In genomic region chr22:20904008-20904979, GRCh38 we compare ENCODE assay signal across 2 cellular contexts.
TF ChIP-seq lines count a peak whose summit lies in the region.

No MANE protein-coding gene starts in this region.

TF ChIP-seq in Ishikawa, 13 proteins besides CTCF, POLR2A, EP300 and RAD21:
- TF ChIP-seq CEBPB (IDR thresholded peaks at IDR 0.05) (peak; percentile 69; the same call in 1 of the 2 replicates), MAX (IDR thresholded peaks at IDR 0.05) (no peak)

TF ChIP-seq in K562, 482 proteins besides CTCF, POLR2A, EP300 and RAD21 (continues in another document):
- TF ChIP-seq ZNF644 (tag; IDR thresholded peaks at IDR 0.05; ENCODE audit: low read depth) (no peak), ETS2 (tag; IDR thresholded peaks at IDR 0.05; ENCODE audit: borderline replicate concordance, poor library complexity, severe bottlenecking) (no peak), RBBP5 (IDR thresholded peaks at IDR 0.05; ENCODE audit: borderline replicate concordance, insufficient read depth, low read length, poor library complexity, severe bottlenecking) (no peak), NCOR1 (IDR thresholded peaks at IDR 0.05) (no peak), TGIF2 (CRISPR knock-in tag; IDR thresholded peaks at IDR 0.05) (no peak), ZNF274 (IDR thresholded peaks at IDR 0.05; ENCODE audit: borderline replicate concordance, low read depth, low read length) (no peak), SMARCE1 (IDR thresholded peaks at IDR 0.05) (peak; percentile 71; the same call in 1 of the 2 replicates), DIDO1 (tag; IDR thresholded peaks at IDR 0.05; ENCODE audit: low read depth) (no peak), BHLHE40 (IDR thresholded peaks at IDR 0.05; ENCODE audit: low read length) (peak; percentile 3; the same call in 1 of the 2 replicates), XRCC4 (IDR thresholded peaks at IDR 0.05; ENCODE audit: extremely low read depth, insufficient read depth, insufficient read length) (no peak), PHB2 (IDR thresholded peaks at IDR 0.05; ENCODE audit: low read depth) (no peak), HMG20B (CRISPR knock-in tag; IDR thresholded peaks at IDR 0.05) (no peak), C11orf30 (IDR thresholded peaks at IDR 0.05; ENCODE audit: low read depth) (no peak), SNAPC5 (CRISPR knock-in tag; IDR thresholded peaks at IDR 0.05) (no peak), JUND (IDR thresholded peaks at IDR 0.05; ENCODE audit: borderline replicate concordance, low read depth, low read length) (peak; percentile 89), JUND (tag; IDR thresholded peaks at IDR 0.05; ENCODE audit: borderline replicate concordance, low read depth, low read length) (peak; percentile 84; the same call in 2 of the 3 replicates), SMAD4 (CRISPR knock-in tag; conservative IDR thresholded peaks at IDR 0.05) (0 out of 2 replicates have a peak, but pooled peaks have one; percentile 27), PTRF (tag; IDR thresholded peaks at IDR 0.05) (no peak), ZC3H4 (CRISPR knock-in tag; IDR thresholded peaks at IDR 0.05; ENCODE audit: borderline replicate concordance) (0 out of 2 replicates have a peak, but pooled peaks have one; percentile 73), ELK1 (CRISPR knock-in tag; IDR thresholded peaks at IDR 0.05) (no peak), XRCC3 (IDR thresholded peaks at IDR 0.05) (no peak), KDM5B (IDR thresholded peaks at IDR 0.05; ENCODE audit: insufficient replicate concordance, low read depth, low read length) (no peak), SRF (CRISPR knock-in tag; IDR thresholded peaks at IDR 0.05) (no peak), ZBTB9 (CRISPR knock-in tag; IDR thresholded peaks at IDR 0.05) (no peak), ZSCAN29 (IDR thresholded peaks at IDR 0.05) (no peak), RFX7 (CRISPR knock-in tag; IDR thresholded peaks at IDR 0.05) (no peak), CHD2 (IDR thresholded peaks at IDR 0.05; ENCODE audit: low read depth, low read length) (no peak), ZNF79 (CRISPR knock-in tag; IDR thresholded peaks at IDR 0.05; ENCODE audit: low read depth) (no peak), CREB1 (IDR thresholded peaks at IDR 0.05) (no peak), CREB1 (CRISPR knock-in tag; IDR thresholded peaks at IDR 0.05) (0 out of 2 replicates have a peak, but pooled peaks have one; percentile 34), ZNF224 (CRISPR knock-in tag; IDR thresholded peaks at IDR 0.05) (no peak), MCM7 (IDR thresholded peaks at IDR 0.05) (no peak; a peak in 1 of 4 replicates), GATAD2A (IDR thresholded peaks at IDR 0.05) (no peak), USF1 (CRISPR knock-in tag; IDR thresholded peaks at IDR 0.05) (no peak), KDM1A (IDR thresholded peaks at IDR 0.05) (peak; percentile 29 to 34; a peak in 2 of 4 replicates), MEIS2 (IDR thresholded peaks at IDR 0.05; ENCODE audit: partially characterized antibody) (no peak), NR2C2 (CRISPR knock-in tag; IDR thresholded peaks at IDR 0.05) (no peak), NR2C2 (tag; IDR thresholded peaks at IDR 0.05) (peak; percentile 75), SAFB2 (IDR thresholded peaks at IDR 0.05; ENCODE audit: borderline replicate concordance, low read depth, low read length, severe bottlenecking) (no peak), NCOA6 (IDR thresholded peaks at IDR 0.05) (no peak), ZNF197 (CRISPR knock-in tag; IDR thresholded peaks at IDR 0.05; ENCODE audit: low read depth) (no peak), ATF2 (CRISPR knock-in tag; IDR thresholded peaks at IDR 0.05) (no peak), NUFIP1 (IDR thresholded peaks at IDR 0.05; ENCODE audit: partially characterized antibody) (no peak), NFRKB (IDR thresholded peaks at IDR 0.05; ENCODE audit: low read depth) (no peak), ZFPM2 (CRISPR knock-in tag; IDR thresholded peaks at IDR 0.05) (no peak), ATF6 (CRISPR knock-in tag; IDR thresholded peaks at IDR 0.05) (no peak), ARHGAP35 (IDR thresholded peaks at IDR 0.05; ENCODE audit: partially characterized antibody) (no peak), LARP7 (IDR thresholded peaks at IDR 0.05) (no peak), KLF6 (CRISPR knock-in tag; IDR thresholded peaks at IDR 0.05; ENCODE audit: borderline replicate concordance) (no peak), TSHZ1 (CRISPR knock-in tag; IDR thresholded peaks at IDR 0.05) (no peak), KLF1 (tag; IDR thresholded peaks at IDR 0.05) (peak; percentile 57), ZBTB8A (IDR thresholded peaks at IDR 0.05; ENCODE audit: partially characterized antibody) (no peak), HDAC6 (IDR thresholded peaks at IDR 0.05; ENCODE audit: low read depth, low read length) (no peak), NR0B1 (IDR thresholded peaks at IDR 0.05; ENCODE audit: partially characterized antibody) (no peak), GATAD2B (IDR thresholded peaks at IDR 0.05; ENCODE audit: borderline replicate concordance) (no peak), POLR2G (IDR thresholded peaks at IDR 0.05; ENCODE audit: low read depth, low read length) (no peak), SIN3A (IDR thresholded peaks at IDR 0.05; ENCODE audit: borderline replicate concordance in 2 of 2, control insufficient read depth in 1 of 2, low read depth in 2 of 2, low read length in 2 of 2) (no peak), MYBL2 (IDR thresholded peaks at IDR 0.05; ENCODE audit: low read depth) (no peak), MYBL2 (CRISPR knock-in tag; IDR thresholded peaks at IDR 0.05; ENCODE audit: borderline replicate concordance) (no peak), MAZ (CRISPR knock-in tag; conservative IDR thresholded peaks at IDR 0.05 in 1 of 2, IDR thresholded peaks at IDR 0.05 in 1 of 2) (no peak), ZNF184 (CRISPR knock-in tag; IDR thresholded peaks at IDR 0.05) (0 out of 2 replicates have a peak, but pooled peaks have one; percentile 48)
